ENCODE assay signal across 16 cellular contexts in genomic region chr2:212975333-212975732, GRCh38.
DNase-seq lines count a peak whose midpoint lies in the region; ATAC-seq and TF ChIP-seq lines count a peak whose summit lies in the region.
"Had no signal": no experiment of that assay in that cellular context is flagged by ENCODE, and none has a peak within 500 bp of the region (broad histone marks: within the 10 kb centered on the region; RNA-seq: fewer than 3 reads in every experiment).

No MANE protein-coding gene starts in this region.

- no peak overlapping the region for H3K4me3 Mint-ChIP-seq in stimulated activated naive CD8-positive, alpha-beta T cell treated with anti-CD3 and anti-CD28 coated beads, Interleukin-15, amount 100 ng/mL, for 72 hours
- H3K4me3 Mint-ChIP-seq: activated T-helper 17 cell treated with anti-CD3 and anti-CD28 coated beads, Interleukin-2, amount 50 U/mL, for 72 hours; T-helper 1 cell treated with Interleukin-12 subunit alpha and Interleukin-12 subunit beta and Interleukin-4 antibody, amounts not matched to agents 30 μg/mL and 1 μg/mL, for 36 hours had no signal

- H3K27me3 Mint-ChIP-seq in stimulated activated naive CD8-positive, alpha-beta T cell treated with anti-CD3 and anti-CD28 coated beads, Interleukin-15, amount 100 ng/mL, for 72 hours: no peaks in the 10 kb centered on the region

- H3K4me3 ChIP-seq in gastroesophageal sphincter: no peak overlapping the region
- H3K4me3 ChIP-seq: thoracic aorta had no signal

- H3K27me3 ChIP-seq in gastroesophageal sphincter: no peaks in the 10 kb centered on the region
- H3K27me3 ChIP-seq: neutrophil had no signal

- DNase-seq in GF-D8 (lab: John Stamatoyannopoulos, UW): peak; percentile 37
- no peak for DNase-seq in epithelial cell of prostate (ENCODE audit: low read depth, low spot score)
- DNase-seq in myocyte (ENCODE audit: low read depth): peak; percentile 10
- DNase-seq in stimulated activated naive CD8-positive, alpha-beta T cell treated with anti-CD3 and anti-CD28 coated beads, Interleukin-15, amount 100 ng/mL, for 72 hours: no peak
- DNase-seq in UCSD-AML1 (lab: John Stamatoyannopoulos, UW; ENCODE audit: unreplicated experiment): no peak
- DNase-seq in GM19240 (ENCODE audit: insufficient read length, low spot score): no peak
- DNase-seq: glutamatergic neuron, NCI-H1694, NCI-H69, RPMI8226 had no signal

- no peak for TF ChIP-seq EP300 in gastroesophageal sphincter (IDR thresholded peaks at IDR 0.05)

- H3K9me3 ChIP-seq in gastroesophageal sphincter: no peaks in the 10 kb centered on the region
- H3K9me3 ChIP-seq: neutrophil, thoracic aorta had no signal

- peaks cover 8% of the 10 kb centered on the region for H3K4me1 Mint-ChIP-seq in stimulated activated naive CD8-positive, alpha-beta T cell treated with anti-CD3 and anti-CD28 coated beads, Interleukin-15, amount 100 ng/mL, for 72 hours
- H3K4me1 Mint-ChIP-seq: activated T-helper 17 cell treated with anti-CD3 and anti-CD28 coated beads, Interleukin-2, amount 50 U/mL, for 72 hours had no signal

- H3K27ac Mint-ChIP-seq in stimulated activated naive CD8-positive, alpha-beta T cell treated with anti-CD3 and anti-CD28 coated beads, Interleukin-15, amount 100 ng/mL, for 72 hours: no peak overlapping the region
- H3K27ac Mint-ChIP-seq: activated T-helper 17 cell treated with anti-CD3 and anti-CD28 coated beads, Interleukin-2, amount 50 U/mL, for 72 hours; T-helper 1 cell treated with Interleukin-12 subunit alpha and Interleukin-12 subunit beta and Interleukin-4 antibody, amounts not matched to agents 30 μg/mL and 1 μg/mL, for 36 hours had no signal

- H3K36me3 ChIP-seq in gastroesophageal sphincter: no peaks in the 10 kb centered on the region
- H3K36me3 ChIP-seq: neutrophil, thoracic aorta had no signal

- no peaks in the 10 kb centered on the region for H3K4me1 ChIP-seq in gastroesophageal sphincter

- peak overlapping the region; percentile 13 for H3K27ac ChIP-seq in epithelial cell of prostate
- no peak overlapping the region for H3K27ac ChIP-seq in gastroesophageal sphincter
- H3K27ac ChIP-seq: neutrophil, thoracic aorta had no signal

- no peak for TF ChIP-seq POLR2A in gastroesophageal sphincter (IDR thresholded peaks at IDR 0.05)

- H3K9me3 Mint-ChIP-seq in stimulated activated naive CD8-positive, alpha-beta T cell treated with anti-CD3 and anti-CD28 coated beads, Interleukin-15, amount 100 ng/mL, for 72 hours: no peaks in the 10 kb centered on the region
- H3K9me3 Mint-ChIP-seq: activated T-helper 17 cell treated with anti-CD3 and anti-CD28 coated beads, Interleukin-2, amount 50 U/mL, for 72 hours; T-helper 1 cell treated with Interleukin-12 subunit alpha and Interleukin-12 subunit beta and Interleukin-4 antibody, amounts not matched to agents 30 μg/mL and 1 μg/mL, for 36 hours had no signal

- ATAC-seq in HG03342 (IDR thresholded peaks at IDR 0.05; ENCODE audit: unreplicated experiment): peak; percentile 65
- no peak for ATAC-seq in stimulated activated naive CD8-positive, alpha-beta T cell treated with anti-CD3 and anti-CD28 coated beads, Interleukin-15, amount 100 ng/mL, for 72 hours
- no peak for ATAC-seq in gastroesophageal sphincter
- ATAC-seq: activated T-helper 17 cell treated with anti-CD3 and anti-CD28 coated beads, Interleukin-2, amount 50 U/mL, for 72 hours had no signal

- no peak for TF ChIP-seq CTCF in gastroesophageal sphincter (IDR thresholded peaks at IDR 0.05)

- 25 to 27% methylated on average over 1 of the region's 1 CpG for WGBS in gastroesophageal sphincter (ENCODE audit: low coverage in 1 of 2), 2 donors

Comparison
In these comparisons a context has a peak if more than half of its experiments do, and no peak if none do; other contexts are left out.
1. DNase-seq: peak in GF-D8 (single experiment) and myocyte (single experiment); none in epithelial cell of prostate (single experiment), stimulated activated naive CD8-positive, alpha-beta T cell treated with anti-CD3 and anti-CD28 coated beads, Interleukin-15, amount 100 ng/mL, for 72 hours (0 of 2), UCSD-AML1 (single experiment) and GM19240 (single experiment).